ENCODE assay signal across 21 cellular contexts in genomic region chr3:37853691-37854413, GRCh38. TPM values are rescaled to one million over a fixed set of nuclear protein-coding genes. Genes with fewer than 3 reads are reported as not detected.
DNase-seq lines count a peak whose midpoint lies in the region; ATAC-seq, FAIRE-seq and TF ChIP-seq lines count a peak whose summit lies in the region.
"Had no signal": no experiment of that assay in that cellular context is flagged by ENCODE, and none has a peak within 500 bp of the region (broad histone marks: within the 10 kb centered on the region; RNA-seq: fewer than 3 reads in every experiment).

No MANE protein-coding gene starts in this region.

- peak; percentile 44 for DNase-seq in activated effector memory CD4-positive, alpha-beta T cell treated with anti-CD3 and anti-CD28 coated beads, Interleukin-2, amount 50 U/mL, for 16 hours
- DNase-seq in activated effector memory CD4-positive, alpha-beta T cell treated with Interleukin-2 at 50 U/mL for 16 hours = no peak
- DNase-seq in H1 (ENCODE audit: low read depth in 1 of 2, low spot score in 2 of 2) = no peak
- no peak for DNase-seq in NCI-H82 treated with DMSO at 0.1 percent for 48 hours (lab: John Stamatoyannopoulos, UW; ENCODE audit: unreplicated experiment)
- no peak for DNase-seq in stimulated activated effector memory CD8-positive, alpha-beta T cell treated with anti-CD3 and anti-CD28 coated beads, Interleukin-12 subunit alpha, Interleukin-12 subunit beta, amount 100 ng/mL, for 72 hours (ENCODE audit: low spot score in 2 of 2)
- DNase-seq in HepG2 (ENCODE audit: low spot score) = no peak
- DNase-seq in inferior parietal cortex (ENCODE audit: extremely low spot score) = no peak
- DNase-seq: activated CD8-positive, alpha-beta memory T cell treated with anti-CD3 and anti-CD28 coated beads for 24 hours; CD4-positive, alpha-beta T cell; DMS79; effector memory CD4-positive, alpha-beta T cell; KG1; naive B cell; NCI-H1048; Right ventricle myocardium superior had no signal

- H3K27ac ChIP-seq in H1 (ENCODE audit: low read depth, low read length) = no peak overlapping the region
- peak overlapping the region; percentile 41 to 44 for H3K27ac ChIP-seq in mucosa of rectum (ENCODE audit: low read depth in 2 of 2, low read length in 2 of 2)
- no peak overlapping the region for H3K27ac ChIP-seq in HepG2 (ENCODE audit: extremely low read length, insufficient read depth, low read length)
- H3K27ac ChIP-seq: hepatocyte had no signal

- H4K20me1 ChIP-seq in H1 (replicated peaks in 1 of 2; ENCODE audit: control insufficient read depth in 1 of 2, insufficient read depth in 2 of 2, low read length in 2 of 2) (no peaks in the 10 kb centered on the region), HepG2 (ENCODE audit: insufficient read depth, low read length) (no peaks in the 10 kb centered on the region)

- H3K4ac ChIP-seq in H1 (replicated peaks; ENCODE audit: insufficient read length, low read depth, low read length) = no peak overlapping the region

- H3K79me2 ChIP-seq in H1 (ENCODE audit: control insufficient read depth in 1 of 2, insufficient read depth in 2 of 2, low read length in 2 of 2) (no peaks in the 10 kb centered on the region), HepG2 (ENCODE audit: insufficient read depth, low read length) (no peaks in the 10 kb centered on the region)
- H3K79me2 ChIP-seq: hepatocyte had no signal

- H3K23ac ChIP-seq in H1 (ENCODE audit: insufficient read length) = no peak overlapping the region

- no peak overlapping the region for H2BK15ac ChIP-seq in H1 (ENCODE audit: low read length)

- H3K27me3 ChIP-seq in H1 (replicated peaks in 1 of 4; ENCODE audit: control insufficient read depth in 3 of 4, extremely low read depth in 1 of 4, insufficient read depth in 3 of 4, low read length in 3 of 4) (no peaks in the 10 kb centered on the region), mucosa of rectum (ENCODE audit: control insufficient read depth in 2 of 2, insufficient read depth in 2 of 2, low read length in 2 of 2) (no peaks in the 10 kb centered on the region), HepG2 (ENCODE audit: control insufficient read depth in 1 of 2, insufficient read depth in 2 of 2, low read length in 2 of 2) (no peaks in the 10 kb centered on the region)
- H3K27me3 ChIP-seq: hepatocyte had no signal

- H3K4me2 ChIP-seq in H1 (ENCODE audit: insufficient read depth in 1 of 2, low read depth in 2 of 2, low read length in 2 of 2) = no peak overlapping the region
- no peak overlapping the region for H3K4me2 ChIP-seq in HepG2 (ENCODE audit: low read depth, low read length)
- H3K4me2 ChIP-seq: hepatocyte, smooth muscle cell had no signal

- H3K9ac ChIP-seq in H1 (replicated peaks in 1 of 4; ENCODE audit: extremely low read depth in 1 of 4, low read depth in 3 of 4, low read length in 3 of 4) (no peak overlapping the region), mucosa of rectum (ENCODE audit: low read depth in 1 of 2, low read length in 2 of 2) (no peak overlapping the region), HepG2 (ENCODE audit: insufficient read depth, low read depth, low read length) (no peak overlapping the region)

- no peak overlapping the region for H3K18ac ChIP-seq in H1 (ENCODE audit: extremely low read depth, low read length)

- no peaks in the 10 kb centered on the region for H3K9me3 Mint-ChIP-seq in stimulated activated effector memory CD8-positive, alpha-beta T cell treated with anti-CD3 and anti-CD28 coated beads, Interleukin-12 subunit alpha, Interleukin-12 subunit beta, amount 100 ng/mL, for 72 hours
- H3K9me3 Mint-ChIP-seq: CD4-positive, alpha-beta T cell; naive B cell; T-helper 1 cell treated with Interleukin-12 subunit alpha and Interleukin-12 subunit beta and Interleukin-4 antibody, amounts not matched to agents 30 μg/mL and 1 μg/mL, for 36 hours; type B pancreatic cell had no signal

- POLR2A ChIA-PET in H1 (lab: Charles Lee; ENCODE audit: partially characterized antibody) = interaction anchor here (0.6 to 1.8 kb wide), 2 partner anchors 112 to 113 kb away, joined by 3 to 5 read pairs; no protein-coding TSS in a partner anchor
- POLR2A ChIA-PET in HepG2 (lab: Yijun Ruan, JAX) = interaction anchor here (0.6 to 0.7 kb wide), 2 partner anchors 110 to 112 kb away, joined by 3 to 4 read pairs; no protein-coding TSS in a partner anchor

- CTCF ChIA-PET in H1 (lab: Charles Lee; ENCODE audit: partially characterized antibody) = interaction anchor here (0.7 to 7.2 kb wide), 23 partner anchors 8 to 558 kb away, joined by 3 to 75 read pairs (median 9); no protein-coding TSS in a partner anchor
- CTCF ChIA-PET in HepG2 (lab: Yijun Ruan, JAX; ENCODE audit: low intra/inter-chr PET ratio, low total read pairs) = interaction anchor here (1.0 kb wide), 1 partner anchor 114 kb away, joined by 3 read pairs; no protein-coding TSS in a partner anchor

- no peaks in the 10 kb centered on the region for H3K36me3 Mint-ChIP-seq in stimulated activated effector memory CD8-positive, alpha-beta T cell treated with anti-CD3 and anti-CD28 coated beads, Interleukin-12 subunit alpha, Interleukin-12 subunit beta, amount 100 ng/mL, for 72 hours
- H3K36me3 Mint-ChIP-seq: naive B cell had no signal

- H3K27ac Mint-ChIP-seq in stimulated activated effector memory CD8-positive, alpha-beta T cell treated with anti-CD3 and anti-CD28 coated beads, Interleukin-12 subunit alpha, Interleukin-12 subunit beta, amount 100 ng/mL, for 72 hours = no peak overlapping the region
- H3K27ac Mint-ChIP-seq: CD4-positive, alpha-beta T cell; naive B cell; T-helper 1 cell treated with Interleukin-12 subunit alpha and Interleukin-12 subunit beta and Interleukin-4 antibody, amounts not matched to agents 30 μg/mL and 1 μg/mL, for 36 hours; type B pancreatic cell had no signal

- H3K4me3 Mint-ChIP-seq in stimulated activated effector memory CD8-positive, alpha-beta T cell treated with anti-CD3 and anti-CD28 coated beads, Interleukin-12 subunit alpha, Interleukin-12 subunit beta, amount 100 ng/mL, for 72 hours = no peak overlapping the region
- H3K4me3 Mint-ChIP-seq: CD4-positive, alpha-beta T cell; T-helper 1 cell treated with Interleukin-12 subunit alpha and Interleukin-12 subunit beta and Interleukin-4 antibody, amounts not matched to agents 30 μg/mL and 1 μg/mL, for 36 hours; type B pancreatic cell had no signal

- TF ChIP-seq EP300 in H1 (IDR thresholded peaks at IDR 0.05; ENCODE audit: borderline replicate concordance in 1 of 2, low read depth in 2 of 2, low read length in 2 of 2) (no peak), HepG2 (IDR thresholded peaks at IDR 0.05; ENCODE audit: low read depth in 2 of 2, low read length in 2 of 2) (no peak), HepG2 (CRISPR knock-in tag; IDR thresholded peaks at IDR 0.05; ENCODE audit: borderline replicate concordance) (no peak)

- 84% methylated on average over 9 of the region's 11 CpGs; no CpG with 5 or more reads in 1 of the 2 experiments for WGBS in H1 (ENCODE audit: extremely low coverage in 1 of 2, insufficient coverage in 1 of 2, insufficient read length in 1 of 2, insufficient replicate concordance in 2 of 2, low coverage in 1 of 2, low lambda C conversion rate in 2 of 2, missing lambda C conversion rate in 1 of 2), 2 experiments
- 95% methylated on average over 7 of the region's 11 CpGs for WGBS in HepG2 (ENCODE audit: low lambda C conversion rate)

- peaks cover 0 to 2% (median under 1%) of the 10 kb centered on the region in 4 experiments; a peak in 3 of 7 replicates for H3K4me1 ChIP-seq in H1 (replicated peaks in 1 of 4; ENCODE audit: control insufficient read depth in 3 of 4, insufficient read depth in 4 of 4, low read length in 3 of 4)
- H3K4me1 ChIP-seq in mucosa of rectum (ENCODE audit: control insufficient read depth in 2 of 2, insufficient read depth in 2 of 2, low read length in 2 of 2) = peaks cover 0 to 3% of the 10 kb centered on the region in 2 donors
- no peaks in the 10 kb centered on the region for H3K4me1 ChIP-seq in HepG2 (ENCODE audit: insufficient read depth, low read length)

- no peak overlapping the region for H2BK120ac ChIP-seq in H1 (replicated peaks; ENCODE audit: low read depth, low read length)

- no peaks in the 10 kb centered on the region for H3K23me2 ChIP-seq in H1 (ENCODE audit: low read depth, low read length)

- no peak for TF ChIP-seq RAD21 in H1 (IDR thresholded peaks at IDR 0.05 in 1 of 2, conservative IDR thresholded peaks at IDR 0.05 in 1 of 2; ENCODE audit: low read depth in 2 of 2, low read length in 2 of 2)
- no peak for TF ChIP-seq RAD21 in HepG2 (CRISPR knock-in tag; IDR thresholded peaks at IDR 0.05)

- no peak for FAIRE-seq in H1 (lab: Jason Lieb, UNC)
- no peak for FAIRE-seq in HepG2 (lab: Jason Lieb, UNC)

- H3K9me3 ChIP-seq in H1 (ENCODE audit: insufficient read depth in 2 of 2, low read depth in 1 of 2, low read length in 1 of 2) = no peaks in the 10 kb centered on the region
- H3K9me3 ChIP-seq in mucosa of rectum (ENCODE audit: control insufficient read depth in 2 of 2, low read length in 2 of 2) = no peaks in the 10 kb centered on the region
- no peaks in the 10 kb centered on the region for H3K9me3 ChIP-seq in HepG2 (ENCODE audit: low read length)

- TF ChIP-seq CTCF in H1 (IDR thresholded peaks at IDR 0.05; ENCODE audit: control extremely low read depth in 1 of 3, insufficient read depth in 1 of 3, low read depth in 1 of 3, low read length in 3 of 3) (no peak), HepG2 (CRISPR knock-in tag; IDR thresholded peaks at IDR 0.05) (no peak)

- no TSS peak for BruUV-seq in HepG2 (replicated peaks; lab: Mats Ljungman, UMichigan)

- in situ Hi-C loops in HepG2 (cut with HindIII; ENCODE audit: extremely low pct_ligation_motif_present, low pct_unique_long_range_greater_than_20kb) = no loop called here

- no peak for TF ChIP-seq POLR2A in H1 (IDR thresholded peaks at IDR 0.05; ENCODE audit: control extremely low read depth in 1 of 2, low read depth in 2 of 2, low read length in 2 of 2)
- TF ChIP-seq POLR2A in HepG2 (IDR thresholded peaks at IDR 0.05; ENCODE audit: insufficient read depth in 1 of 2, low read depth in 2 of 2, low read length in 2 of 2) = no peak

- no peak overlapping the region for H2BK5ac ChIP-seq in H1 (ENCODE audit: low read depth, low read length)

- no peak overlapping the region for H3K56ac ChIP-seq in H1 (replicated peaks; ENCODE audit: insufficient read length, low read depth, low read length)

- H4K91ac ChIP-seq in H1 (replicated peaks; ENCODE audit: insufficient read length, low read length) = no peak overlapping the region

- no peaks in the 10 kb centered on the region for H3K79me1 ChIP-seq in H1 (ENCODE audit: low read depth, low read length)

- H3K36me3 ChIP-seq in H1 (ENCODE audit: control insufficient read depth in 2 of 4, insufficient read depth in 4 of 4, low read length in 3 of 4) = no peaks in the 10 kb centered on the region
- H3K36me3 ChIP-seq in mucosa of rectum (ENCODE audit: control insufficient read depth in 2 of 2, insufficient read depth in 2 of 2, low read length in 2 of 2) = peaks cover 4 to 5% of the 10 kb centered on the region in 2 donors
- H3K36me3 ChIP-seq in HepG2 (replicated peaks in 1 of 2; ENCODE audit: control insufficient read depth in 1 of 2, insufficient read depth in 2 of 2, low read length in 2 of 2) = peaks cover 0 to 2% of the 10 kb centered on the region in 2 experiments; a peak in 2 of 5 replicates

- H2BK20ac ChIP-seq in H1 (ENCODE audit: low read length) = no peak overlapping the region

- no peak overlapping the region for H3K14ac ChIP-seq in H1 (ENCODE audit: insufficient read length)

- no peak overlapping the region for H3K4me3 ChIP-seq in H1 (ENCODE audit: extremely low read depth in 1 of 4, insufficient read depth in 2 of 4, low read depth in 3 of 4, low read length in 4 of 4)
- H3K4me3 ChIP-seq in mucosa of rectum (ENCODE audit: low read length in 2 of 2) = no peak overlapping the region
- no peak overlapping the region for H3K4me3 ChIP-seq in HepG2 (replicated peaks in 1 of 3; ENCODE audit: insufficient read depth in 1 of 3, low read depth in 2 of 3, low read length in 3 of 3)
- H3K4me3 ChIP-seq: hepatocyte, smooth muscle cell had no signal

- peaks cover 5% of the 10 kb centered on the region for H3K4me1 Mint-ChIP-seq in stimulated activated effector memory CD8-positive, alpha-beta T cell treated with anti-CD3 and anti-CD28 coated beads, Interleukin-12 subunit alpha, Interleukin-12 subunit beta, amount 100 ng/mL, for 72 hours
- H3K4me1 Mint-ChIP-seq: naive B cell had no signal

- H2AK5ac ChIP-seq in H1 (ENCODE audit: low read depth, low read length) = no peak overlapping the region

- H4K8ac ChIP-seq in H1 (ENCODE audit: extremely low read depth, insufficient read depth, low read length) = no peak overlapping the region

- no peak overlapping the region for H4K5ac ChIP-seq in H1 (ENCODE audit: insufficient read length, low read depth, low read length)

- intact Hi-C loops in HepG2 (cut with micrococcal nuclease; ENCODE audit: unreplicated experiment) = no loop called here

- H2BK12ac ChIP-seq in H1 (ENCODE audit: low read depth, low read length) = peak overlapping the region; percentile 87; the same call in 1 of the 2 replicates

- no peak overlapping the region for H2AFZ ChIP-seq in H1 (ENCODE audit: low read length)
- H2AFZ ChIP-seq in HepG2 (ENCODE audit: low read length) = no peak overlapping the region
- H2AFZ ChIP-seq: hepatocyte had no signal

- no peak for ATAC-seq in stimulated activated effector memory CD8-positive, alpha-beta T cell treated with anti-CD3 and anti-CD28 coated beads, Interleukin-12 subunit alpha, Interleukin-12 subunit beta, amount 100 ng/mL, for 72 hours
- no peak for ATAC-seq in HepG2
- ATAC-seq: HCT116 had no signal

RNA-seq across cellular contexts. Expression of gene CTDSPL, which starts 7.8 kb away (rescaled TPM):
- total RNA-seq in H1 (2021; fragmentation: NEBNext Ultra II Directional; extraction: Animal tissue kit (Norgen Biotek cat#: 25700)) = 42.2 and 42.8 TPM in 2 replicates
- 19.6 and 20.3 TPM in 2 replicates for polyA plus RNA-seq in H1 (2011; rRNA removed)
- 22.2 TPM for polyA plus RNA-seq in H1 (2011; cell fraction: cytosol; rRNA removed)
- 20.5 TPM for polyA plus RNA-seq in H1 (2011; cell fraction: nucleus; rRNA removed)
- 25.2 to 32.1 TPM (median 28.0 TPM) in 4 replicates for polyA plus RNA-seq in H1 (2012, experiment 1 of 2)
- 14.3 TPM for polyA plus RNA-seq in H1 (2012, experiment 2 of 2)
- 19.7 TPM for polyA plus RNA-seq in H1 (2013, experiment 1 of 2)
- 20.6 TPM for polyA plus RNA-seq in H1 (2013, experiment 2 of 2)
- polyA minus RNA-seq in H1 (2011; rRNA and poly(A)+ RNA removed) = 45.2 and 57.2 TPM in 2 replicates
- polyA minus RNA-seq in H1 (2011; cell fraction: cytosol; rRNA and poly(A)+ RNA removed) = 26.3 TPM
- 14.2 TPM for polyA minus RNA-seq in H1 (2011; cell fraction: nucleus; rRNA and poly(A)+ RNA removed)
- 25.0 and 26.1 TPM in 2 replicates for total RNA-seq in HepG2 (2016; rRNA removed; fragmentation: Illumina TruSeq; extraction: Trizol)
- total RNA-seq in HepG2 (2016; cell fraction: cytosol; rRNA removed; fragmentation: Illumina TruSeq; extraction: Trizol; ENCODE audit: low read depth) = 24.7 and 25.0 TPM in 2 replicates
- 25.6 and 26.1 TPM in 2 replicates for total RNA-seq in HepG2 (2016; cell fraction: insoluble cytoplasmic fraction; rRNA removed; fragmentation: Illumina TruSeq; extraction: Trizol)
- 46.3 and 52.2 TPM in 2 replicates for total RNA-seq in HepG2 (2016; cell fraction: membrane; rRNA removed; fragmentation: Illumina TruSeq; extraction: Trizol)
- total RNA-seq in HepG2 (2016; cell fraction: nucleus; rRNA removed; fragmentation: Illumina TruSeq; extraction: Trizol) = 16.9 and 19.3 TPM in 2 replicates
- 95.3 and 142 TPM in 2 replicates for polyA plus RNA-seq in HepG2 (2011; rRNA removed)
- 86.6 and 103 TPM in 2 replicates for polyA plus RNA-seq in HepG2 (2011; cell fraction: cytosol; rRNA removed)
- 70.8 and 101 TPM in 2 replicates for polyA plus RNA-seq in HepG2 (2011; cell fraction: nucleus; rRNA removed)
- 66.4 and 82.0 TPM in 2 replicates for polyA plus RNA-seq in HepG2 (2012)
- 38.5 and 43.8 TPM in 2 replicates for polyA plus RNA-seq in HepG2 (2016; cell fraction: cytosol; fragmentation: Illumina TruSeq; extraction: Trizol; ENCODE audit: low read depth)
- 24.8 and 29.3 TPM in 2 replicates for polyA plus RNA-seq in HepG2 (2016; cell fraction: insoluble cytoplasmic fraction; fragmentation: Illumina TruSeq; extraction: Trizol; ENCODE audit: low read depth)
- polyA plus RNA-seq in HepG2 (2016; cell fraction: membrane; fragmentation: Illumina TruSeq; extraction: Trizol; ENCODE audit: low read depth) = 47.5 and 48.6 TPM in 2 replicates
- 19.3 and 20.6 TPM in 2 replicates for polyA plus RNA-seq in HepG2 (2016; cell fraction: nucleus; fragmentation: Illumina TruSeq; extraction: Trizol; ENCODE audit: insufficient read depth, low read depth)
- 46.8 and 257 TPM in 2 replicates for polyA minus RNA-seq in HepG2 (2011; rRNA and poly(A)+ RNA removed; ENCODE audit: low replicate concordance)
- polyA minus RNA-seq in HepG2 (2011; cell fraction: cytosol; rRNA and poly(A)+ RNA removed) = 69.6 and 74.0 TPM in 2 replicates
- polyA minus RNA-seq in HepG2 (2011; cell fraction: nucleus; rRNA and poly(A)+ RNA removed) = 65.3 and 65.5 TPM in 2 replicates

Comparison
In these comparisons a context has a peak if more than half of its experiments do, and no peak if none do; other contexts are left out.
1. H3K27ac ChIP-seq: peak in mucosa of rectum (2 of 2); none in H1 (single experiment) and HepG2 (single experiment).